In the genomic region with DNA sequence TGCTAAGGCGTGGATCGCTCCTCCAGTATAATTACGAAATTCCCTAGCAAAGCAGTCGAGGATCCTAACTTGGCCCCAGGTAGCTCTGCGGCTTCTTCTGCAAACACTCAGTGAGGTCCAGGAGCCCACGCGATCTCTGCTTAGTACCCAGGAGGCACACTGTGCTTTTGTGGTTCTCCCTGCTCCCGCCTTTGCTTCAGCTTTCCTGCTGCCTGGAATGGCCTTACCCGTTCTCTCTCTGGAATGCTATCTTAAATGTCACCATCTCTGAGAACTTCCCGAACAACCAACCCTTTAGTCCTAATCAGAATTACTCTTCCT, we compare ENCODE assay signal across 8 cellular contexts. TPM values are rescaled to one million over a fixed set of nuclear protein-coding genes. Genes with fewer than 3 reads are reported as not detected.
A peak's percentile ranks its signal among the peaks of the same experiment; 100 is the strongest.
DNase-seq lines count a peak whose midpoint lies in the region; ATAC-seq and TF ChIP-seq lines count a peak whose summit lies in the region.

No MANE protein-coding gene starts in this region.

- peak; percentile 1 for ATAC-seq in GM21529 (IDR thresholded peaks at IDR 0.05; ENCODE audit: unreplicated experiment)
- peak; percentile 31 for ATAC-seq in lung (ENCODE audit: insufficient read depth, low FRiP score)
- no peak for ATAC-seq in thoracic aorta (ENCODE audit: insufficient number of reproducible peaks, low FRiP score, low read depth)
- no peak for ATAC-seq in GM19467 (IDR thresholded peaks at IDR 0.05; ENCODE audit: unreplicated experiment)
- no peak for ATAC-seq in GM21619 (IDR thresholded peaks at IDR 0.05; ENCODE audit: unreplicated experiment)

- peaks cover 0 to 4% of the 10 kb centered on the region in 2 donors for H3K4me1 ChIP-seq in lung (ENCODE audit: control insufficient read depth in 2 of 2, insufficient read depth in 2 of 2, low read length in 2 of 2)
- peaks cover 14 to 26% of the 10 kb centered on the region in 2 donors for H3K4me1 ChIP-seq in thoracic aorta (ENCODE audit: control insufficient read depth in 1 of 2, low read depth in 2 of 2)

- peak; percentile 40 for DNase-seq in COLO668 (lab: John Stamatoyannopoulos, UW; ENCODE audit: unreplicated experiment)
- DNase-seq in NCI-H510A treated with DMSO at 0.1 percent for 48 hours (lab: John Stamatoyannopoulos, UW): peak; percentile 69
- no peak for DNase-seq in choroid plexus epithelial cell (ENCODE audit: low read depth)
- peak; percentile 54 for DNase-seq in lung (ENCODE audit: low spot score)
- no peak for DNase-seq in thoracic aorta (ENCODE audit: low spot score)

- H3K4me3 ChIP-seq in choroid plexus epithelial cell (ENCODE audit: low read depth, low read length): peak overlapping the region; percentile 98
- peak overlapping the region; percentile 97 for H3K4me3 ChIP-seq in lung
- peak overlapping the region; percentile 84 for H3K4me3 ChIP-seq in thoracic aorta

- 7 to 10% methylated on average over 10 of the region's 10 CpGs for whole genome bisulfite sequencing in lung, 2 donors

- TF ChIP-seq CTCF in choroid plexus epithelial cell (conservative IDR thresholded peaks at IDR 0.05; ENCODE audit: low read depth, low read length) (no peak), lung (IDR thresholded peaks at IDR 0.05; ENCODE audit: control extremely low read depth, extremely low read depth) (no peak), thoracic aorta (IDR thresholded peaks at IDR 0.05) (no peak)

- H3K9me3 ChIP-seq in lung (ENCODE audit: control insufficient read depth in 2 of 2, insufficient read depth in 1 of 2, low read length in 1 of 2): no peaks in the 10 kb centered on the region
- H3K9me3 ChIP-seq in thoracic aorta: no peaks in the 10 kb centered on the region

- H3K27me3 ChIP-seq in lung (ENCODE audit: control insufficient read depth, insufficient read depth) (no peaks in the 10 kb centered on the region), thoracic aorta (replicated peaks; ENCODE audit: insufficient read depth) (no peaks in the 10 kb centered on the region)

- H3K27ac ChIP-seq in lung (ENCODE audit: low read depth in 1 of 2, low read length in 1 of 2) (peak overlapping the region; percentile 81 to 96), thoracic aorta (peak overlapping the region; percentile 81 to 84)

- H3K36me3 ChIP-seq in lung (ENCODE audit: control insufficient read depth in 2 of 2, insufficient read depth in 2 of 2, low read length in 2 of 2) (peaks cover 0 to 3% of the 10 kb centered on the region in 2 donors), thoracic aorta (peaks cover 9% of the 10 kb centered on the region)

RNA-seq across cellular contexts. Expression of gene INVS, which starts 0.6 kb away (rescaled TPM):
- total RNA-seq in lung (10 to 100 TPM; 19.1 to 52.1 TPM), thoracic aorta (10 to 100 TPM; 37.8 to 46.8 TPM)
- polyA plus RNA-seq in lung: 1 to 10 TPM; 3.4 to 5.8 TPM

RNA-seq across cellular contexts. Expression of gene ERP44, which starts 0.9 kb away (rescaled TPM):
- total RNA-seq in lung: 10 to 100 TPM; 22.6 to 27.2 TPM
- 10 to 100 TPM; 26.7 to 27.6 TPM for polyA plus RNA-seq in lung
- 10 to 100 TPM; 13.8 to 17.6 TPM for total RNA-seq in thoracic aorta

Comparison
In these comparisons a context has a peak if more than half of its experiments do, and no peak if none do; other contexts are left out.
1. DNase-seq: peak in COLO668 (single experiment), NCI-H510A treated with DMSO at 0.1 percent for 48 hours (single experiment) and lung (single experiment); none in choroid plexus epithelial cell (single experiment) and thoracic aorta (single experiment).
2. ATAC-seq: peak in GM21529 (single experiment) and lung (single experiment); none in thoracic aorta (single experiment), GM19467 (single experiment) and GM21619 (single experiment).
3. Peak in every context shown above with its lines, with median percentiles within 50 percentile points of each other: H3K4me3 ChIP-seq.